21 cellular contexts compared by ENCODE assay signal in the genomic region with DNA sequence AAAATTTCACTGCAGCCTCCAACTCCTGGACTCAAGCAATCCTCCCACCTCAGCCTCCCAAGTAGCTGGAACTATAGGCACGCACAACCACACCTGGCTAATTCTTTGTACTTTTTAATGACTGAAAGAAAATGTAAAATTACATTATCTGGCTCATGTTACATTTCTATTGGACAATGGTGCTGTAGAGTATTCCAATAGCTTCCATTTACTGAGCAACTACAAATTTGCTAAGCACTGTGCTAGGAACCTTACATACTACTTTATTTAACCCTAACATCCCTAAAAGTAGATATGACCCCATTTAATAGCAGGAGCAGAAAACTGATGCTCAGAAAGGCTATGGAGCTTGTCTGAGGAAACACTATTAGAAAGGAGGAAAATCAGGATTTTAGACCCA. TPM values are rescaled to one million over a fixed set of nuclear protein-coding genes. Genes with fewer than 3 reads are reported as not detected.
DNase-seq lines count a peak whose midpoint lies in the region; ATAC-seq, FAIRE-seq and TF ChIP-seq lines count a peak whose summit lies in the region.
"Had no signal": no experiment of that assay in that cellular context is flagged by ENCODE, and none has a peak within 500 bp of the region (broad histone marks: within the 10 kb centered on the region; RNA-seq: fewer than 3 reads in every experiment).

No MANE protein-coding gene starts in this region.

- intact Hi-C loops in HepG2 (cut with micrococcal nuclease; ENCODE audit: unreplicated experiment): loop anchor here (10.0 kb wide), 2 partner anchors 95 to 205 kb away; partner anchors contain the start of genes LEFTY1, SRP9 and TMEM63A
- intact Hi-C loops in right lobe of liver (cut with DNase I): loop anchor here in 1 of 2 donors (10.0 kb wide), 1 partner anchor 505 kb away; no protein-coding TSS in a partner anchor
- intact Hi-C loops in body of pancreas (cut with DNase I): no loop called here
- intact Hi-C loops in psoas muscle (cut with DNase I): loop anchor here (5.0 to 10.0 kb wide), 5 partner anchors 67 to 662 kb away; partner anchors contain the start of gene SRP9 (in 1 of the 2)
- intact Hi-C loops in transverse colon (cut with DNase I; ENCODE audit: low total_unique reads): loop anchor here (10.0 kb wide), 1 partner anchor 655 kb away; no protein-coding TSS in a partner anchor

- ATAC-seq in HepG2 (no peak), right lobe of liver (no peak), body of pancreas (no peak), psoas muscle (no peak)
- ATAC-seq: HCT116 had no signal

- H3K79me2 ChIP-seq in HepG2 (ENCODE audit: insufficient read depth, low read length): no peaks in the 10 kb centered on the region

- no peaks in the 10 kb centered on the region for H4K20me1 ChIP-seq in HepG2 (ENCODE audit: insufficient read depth, low read length)

- no peaks in the 10 kb centered on the region for H3K9me3 ChIP-seq in HepG2 (ENCODE audit: low read length)
- no peaks in the 10 kb centered on the region for H3K9me3 ChIP-seq in right lobe of liver
- H3K9me3 ChIP-seq in body of pancreas: no peaks in the 10 kb centered on the region
- no peaks in the 10 kb centered on the region for H3K9me3 ChIP-seq in psoas muscle
- no peaks in the 10 kb centered on the region for H3K9me3 ChIP-seq in transverse colon
- H3K9me3 ChIP-seq: BE2C had no signal

- 100% methylated on average over 1 of the region's 1 CpG for WGBS in HepG2 (ENCODE audit: low lambda C conversion rate)
- 100% methylated on average over 1 of the region's 1 CpG for WGBS in right lobe of liver (ENCODE audit: insufficient coverage, low coverage, low lambda C conversion rate, missing lambda C conversion rate)
- WGBS in body of pancreas, 2 donors: 68 to 75% methylated on average over 1 of the region's 1 CpG
- 94 to 98% (median 96%) methylated on average over 1 of the region's 1 CpG for WGBS in psoas muscle, 3 donors
- 85% methylated on average over 1 of the region's 1 CpG; no CpG with 5 or more reads in 1 of the 2 donors for WGBS in transverse colon (ENCODE audit: low coverage in 1 of 2), 2 donors

- in situ Hi-C loops in HepG2 (cut with HindIII; ENCODE audit: extremely low pct_ligation_motif_present, low pct_unique_long_range_greater_than_20kb) (loop anchor here (5.0 kb wide), 1 partner anchor 502 kb away; no protein-coding TSS in a partner anchor), transverse colon (cut with MboI; ENCODE audit: low pct_ligation_motif_present in 1 of 4, low pct_unique_long_range_greater_than_20kb in 1 of 4, low sequenced_read_pairs in 3 of 4) (loop anchor here in 2 of 4 donors (10.0 kb wide), 1 partner anchor 505 kb away; no protein-coding TSS in a partner anchor)

- CTCF ChIA-PET in HepG2 (lab: Yijun Ruan, JAX; ENCODE audit: low intra/inter-chr PET ratio, low total read pairs): no interaction called here

- no peak overlapping the region for H3K4me3 ChIP-seq in HepG2 (replicated peaks in 1 of 3; ENCODE audit: insufficient read depth in 1 of 3, low read depth in 2 of 3, low read length in 3 of 3)
- no peak overlapping the region for H3K4me3 ChIP-seq in right lobe of liver
- H3K4me3 ChIP-seq in body of pancreas: no peak overlapping the region
- H3K4me3 ChIP-seq in psoas muscle: no peak overlapping the region
- no peak overlapping the region for H3K4me3 ChIP-seq in transverse colon

- TF ChIP-seq EP300 in HepG2 (IDR thresholded peaks at IDR 0.05; ENCODE audit: low read depth in 2 of 2, low read length in 2 of 2) (no peak), HepG2 (CRISPR knock-in tag; IDR thresholded peaks at IDR 0.05; ENCODE audit: borderline replicate concordance) (no peak), transverse colon (IDR thresholded peaks at IDR 0.05; ENCODE audit: low read depth) (no peak)

- TF ChIP-seq CTCF in HepG2 (CRISPR knock-in tag; IDR thresholded peaks at IDR 0.05) (no peak), right lobe of liver (IDR thresholded peaks at IDR 0.05) (no peak), body of pancreas (IDR thresholded peaks at IDR 0.05) (no peak), psoas muscle (IDR thresholded peaks at IDR 0.05) (no peak), transverse colon (IDR thresholded peaks at IDR 0.05) (no peak)

- no peak overlapping the region for H3K4me2 ChIP-seq in HepG2 (ENCODE audit: low read depth, low read length)

- no peak overlapping the region for H2AFZ ChIP-seq in HepG2 (ENCODE audit: low read length)

- no peak for DNase-seq in HepG2 (ENCODE audit: low spot score)
- DNase-seq in right lobe of liver: no peak
- no peak for DNase-seq in body of pancreas
- DNase-seq in psoas muscle: no peak
- DNase-seq in transverse colon: no peak
- DNase-seq in NCI-H748 (lab: John Stamatoyannopoulos, UW; ENCODE audit: unreplicated experiment): no peak
- no peak for DNase-seq in activated effector memory CD4-positive, alpha-beta T cell treated with anti-CD3 and anti-CD28 coated beads, Interleukin-2, amount 50 U/mL, for 16 hours
- DNase-seq in NCI-H1694 (lab: John Stamatoyannopoulos, UW): no peak
- DNase-seq: BE2C; Caco-2; CD4-positive, alpha-beta T cell; DMS79; GF-D8; GOT3; H7 had no signal

- BruUV-seq in HepG2 (replicated peaks; lab: Mats Ljungman, UMichigan): no TSS peak

- H3K4me1 ChIP-seq in HepG2 (ENCODE audit: insufficient read depth, low read length): no peaks in the 10 kb centered on the region
- H3K4me1 ChIP-seq in right lobe of liver: no peaks in the 10 kb centered on the region
- H3K4me1 ChIP-seq in body of pancreas: peaks cover 42% of the 10 kb centered on the region
- peaks cover 16% of the 10 kb centered on the region for H3K4me1 ChIP-seq in psoas muscle
- peaks cover 0 to 22% (median 15%) of the 10 kb centered on the region in 4 donors for H3K4me1 ChIP-seq in transverse colon
- H3K4me1 ChIP-seq: BE2C, Caco-2 had no signal

- POLR2A ChIA-PET in HepG2 (lab: Yijun Ruan, JAX): no interaction called here

- no peak for FAIRE-seq in HepG2 (lab: Jason Lieb, UNC)
- FAIRE-seq: D721Med had no signal

- peaks cover 10 to 28% of the 10 kb centered on the region in 2 experiments; a peak in 4 of 5 replicates for H3K36me3 ChIP-seq in HepG2 (replicated peaks in 1 of 2; ENCODE audit: control insufficient read depth in 1 of 2, insufficient read depth in 2 of 2, low read length in 2 of 2)
- peaks cover 0 to 35% (median 18%) of the 10 kb centered on the region in 4 donors for H3K36me3 ChIP-seq in right lobe of liver
- H3K36me3 ChIP-seq in body of pancreas (replicated peaks in 1 of 2; ENCODE audit: insufficient read depth in 1 of 2, low read depth in 2 of 2): peaks cover 0 to 5% of the 10 kb centered on the region in 2 donors
- H3K36me3 ChIP-seq in psoas muscle (ENCODE audit: insufficient read depth in 1 of 2, low read depth in 1 of 2): peaks cover 5 to 54% of the 10 kb centered on the region in 2 donors
- peaks cover 0 to 27% (median 12%) of the 10 kb centered on the region in 4 donors for H3K36me3 ChIP-seq in transverse colon

- no peak for TF ChIP-seq RAD21 in HepG2 (CRISPR knock-in tag; IDR thresholded peaks at IDR 0.05)

- H3K27me3 ChIP-seq in HepG2 (ENCODE audit: control insufficient read depth in 1 of 2, insufficient read depth in 2 of 2, low read length in 2 of 2) (no peaks in the 10 kb centered on the region), right lobe of liver (no peaks in the 10 kb centered on the region), body of pancreas (no peaks in the 10 kb centered on the region), psoas muscle (ENCODE audit: insufficient read depth in 3 of 3, low read length in 2 of 3) (no peaks in the 10 kb centered on the region), transverse colon (no peaks in the 10 kb centered on the region)
- H3K27me3 ChIP-seq: BE2C had no signal

- no peak overlapping the region for H3K9ac ChIP-seq in HepG2 (ENCODE audit: insufficient read depth, low read depth, low read length)

- H3K27ac ChIP-seq in HepG2 (ENCODE audit: extremely low read length, insufficient read depth, low read length) (no peak overlapping the region), right lobe of liver (no peak overlapping the region), body of pancreas (peak overlapping the region; percentile 72 to 84 (median 74)), psoas muscle (peak overlapping the region; percentile 70), transverse colon (peak overlapping the region in 3 of 4 donors; percentile 36 to 77 (median 71))
- H3K27ac ChIP-seq: C4-2B had no signal

- TF ChIP-seq POLR2A in HepG2 (IDR thresholded peaks at IDR 0.05; ENCODE audit: insufficient read depth in 1 of 2, low read depth in 2 of 2, low read length in 2 of 2) (no peak), right lobe of liver (IDR thresholded peaks at IDR 0.05) (no peak), body of pancreas (IDR thresholded peaks at IDR 0.05) (no peak), transverse colon (IDR thresholded peaks at IDR 0.05) (no peak)

RNA-seq across cellular contexts. Expression of gene SDE2, which starts 19.7 kb away (rescaled TPM):
- total RNA-seq in HepG2 (2016; rRNA removed; fragmentation: Illumina TruSeq; extraction: Trizol) (19.6 and 24.7 TPM in 2 replicates), right lobe of liver (10 to 100 TPM in 1 of 6 experiments, 1 to 10 TPM in 5; 7.1 to 10.9 (median 8.6) TPM), body of pancreas (10 to 100 TPM; 11.9 to 13.7 TPM), psoas muscle (10 to 100 TPM; 17.4 to 27.7 (median 22.1) TPM), transverse colon (10 to 100 TPM in 2 of 4 donors, 1 to 10 TPM in 2; 4.4 to 19.2 (median 13.2) TPM)
- total RNA-seq in HepG2 (2016; cell fraction: cytosol; rRNA removed; fragmentation: Illumina TruSeq; extraction: Trizol; ENCODE audit: low read depth): 2.0 and 2.4 TPM in 2 replicates
- total RNA-seq in HepG2 (2016; cell fraction: insoluble cytoplasmic fraction; rRNA removed; fragmentation: Illumina TruSeq; extraction: Trizol): 19.8 and 25.8 TPM in 2 replicates
- total RNA-seq in HepG2 (2016; cell fraction: membrane; rRNA removed; fragmentation: Illumina TruSeq; extraction: Trizol): 5.6 and 6.8 TPM in 2 replicates
- 11.3 and 13.2 TPM in 2 replicates for total RNA-seq in HepG2 (2016; cell fraction: nucleus; rRNA removed; fragmentation: Illumina TruSeq; extraction: Trizol)
- polyA plus RNA-seq in HepG2 (2011; rRNA removed) (9.3 and 10.8 TPM in 2 replicates), psoas muscle (10 to 100 TPM in 1 of 3 donors, 1 to 10 TPM in 2; 8.1 to 19.5 (median 9.7) TPM)
- 6.6 and 10.2 TPM in 2 replicates for polyA plus RNA-seq in HepG2 (2011; cell fraction: cytosol; rRNA removed)
- 4.4 and 5.5 TPM in 2 replicates for polyA plus RNA-seq in HepG2 (2011; cell fraction: nucleus; rRNA removed)
- 5.1 and 6.9 TPM in 2 replicates for polyA plus RNA-seq in HepG2 (2012)
- 0.27 and 0.31 TPM in 2 replicates for polyA plus RNA-seq in HepG2 (2016; cell fraction: cytosol; fragmentation: Illumina TruSeq; extraction: Trizol; ENCODE audit: low read depth)
- 19.9 and 21.1 TPM in 2 replicates for polyA plus RNA-seq in HepG2 (2016; cell fraction: insoluble cytoplasmic fraction; fragmentation: Illumina TruSeq; extraction: Trizol; ENCODE audit: low read depth)
- polyA plus RNA-seq in HepG2 (2016; cell fraction: membrane; fragmentation: Illumina TruSeq; extraction: Trizol; ENCODE audit: low read depth): 1.2 and 1.5 TPM in 2 replicates
- polyA plus RNA-seq in HepG2 (2016; cell fraction: nucleus; fragmentation: Illumina TruSeq; extraction: Trizol; ENCODE audit: insufficient read depth, low read depth): 13.3 and 14.1 TPM in 2 replicates
- polyA minus RNA-seq in HepG2 (2011; rRNA and poly(A)+ RNA removed; ENCODE audit: low replicate concordance): 6.0 and 7.8 TPM in 2 replicates
- 12.2 and 13.0 TPM in 2 replicates for polyA minus RNA-seq in HepG2 (2011; cell fraction: cytosol; rRNA and poly(A)+ RNA removed)
- polyA minus RNA-seq in HepG2 (2011; cell fraction: nucleus; rRNA and poly(A)+ RNA removed): 14.9 and 16.3 TPM in 2 replicates

RNA-seq across cellular contexts. Expression of gene LEFTY2, which starts 38.4 kb away (rescaled TPM):
- total RNA-seq in HepG2 (2016; rRNA removed; fragmentation: Illumina TruSeq; extraction: Trizol): 0.13 and 0.15 TPM in 2 replicates
- total RNA-seq in HepG2 (2016; cell fraction: cytosol; rRNA removed; fragmentation: Illumina TruSeq; extraction: Trizol; ENCODE audit: low read depth): not detected in 2 replicates
- 0.11 TPM in 1 of 2 replicates, not detected in the other for total RNA-seq in HepG2 (2016; cell fraction: insoluble cytoplasmic fraction; rRNA removed; fragmentation: Illumina TruSeq; extraction: Trizol)
- total RNA-seq in HepG2 (2016; cell fraction: membrane; rRNA removed; fragmentation: Illumina TruSeq; extraction: Trizol): not detected in 2 replicates
- total RNA-seq in HepG2 (2016; cell fraction: nucleus; rRNA removed; fragmentation: Illumina TruSeq; extraction: Trizol): 0.28 TPM in 1 of 2 replicates, not detected in the other
- polyA plus RNA-seq in HepG2 (2011; rRNA removed): 0.33 and 0.42 TPM in 2 replicates
- polyA plus RNA-seq in HepG2 (2011; cell fraction: cytosol; rRNA removed): 0.42 and 0.65 TPM in 2 replicates
- polyA plus RNA-seq in HepG2 (2011; cell fraction: nucleus; rRNA removed): 0.16 and 0.28 TPM in 2 replicates
- 0.29 and 0.47 TPM in 2 replicates for polyA plus RNA-seq in HepG2 (2012)
- not detected in 2 replicates for polyA plus RNA-seq in HepG2 (2016; cell fraction: cytosol; fragmentation: Illumina TruSeq; extraction: Trizol; ENCODE audit: low read depth)
- not detected in 2 replicates for polyA plus RNA-seq in HepG2 (2016; cell fraction: insoluble cytoplasmic fraction; fragmentation: Illumina TruSeq; extraction: Trizol; ENCODE audit: low read depth)
- 0.08 TPM in 1 of 2 replicates, not detected in the other for polyA plus RNA-seq in HepG2 (2016; cell fraction: membrane; fragmentation: Illumina TruSeq; extraction: Trizol; ENCODE audit: low read depth)
- polyA plus RNA-seq in HepG2 (2016; cell fraction: nucleus; fragmentation: Illumina TruSeq; extraction: Trizol; ENCODE audit: insufficient read depth, low read depth): not detected in 2 replicates
- 0.28 TPM in 1 of 2 replicates, not detected in the other for polyA minus RNA-seq in HepG2 (2011; rRNA and poly(A)+ RNA removed; ENCODE audit: low replicate concordance)
- polyA minus RNA-seq in HepG2 (2011; cell fraction: cytosol; rRNA and poly(A)+ RNA removed): not detected in 2 replicates
- polyA minus RNA-seq in HepG2 (2011; cell fraction: nucleus; rRNA and poly(A)+ RNA removed): not detected in 2 replicates
- under 1 TPM in 1 of 6 experiments, not detected in 5; 0.31 TPM for total RNA-seq in right lobe of liver
- 1 to 10 TPM in 1 of 2 donors, under 1 TPM in 1; 0.99 to 8.0 TPM for total RNA-seq in body of pancreas
- total RNA-seq in psoas muscle: 1 to 10 TPM in 1 of 4 donors, under 1 TPM in 2, not detected in 1; 0.13 to 1.2 (median 0.42) TPM
- polyA plus RNA-seq in psoas muscle: under 1 TPM in 2 of 3 donors, not detected in 1; 0.03 to 0.10 TPM
- 10 to 100 TPM in 2 of 4 donors, under 1 TPM in 1, not detected in 1; 0.55 to 28.7 (median 24.5) TPM for total RNA-seq in transverse colon
- total RNA-seq: A172; Caco-2; CD4-positive, alpha-beta T cell; Daoy; HT-29 had no signal

RNA-seq across cellular contexts. Expression of gene PYCR2, which starts 55.4 kb away (rescaled TPM):
- total RNA-seq in HepG2 (2016; rRNA removed; fragmentation: Illumina TruSeq; extraction: Trizol): 47.8 and 49.5 TPM in 2 replicates
- total RNA-seq in HepG2 (2016; cell fraction: cytosol; rRNA removed; fragmentation: Illumina TruSeq; extraction: Trizol; ENCODE audit: low read depth): 8.2 and 9.6 TPM in 2 replicates
- 45.9 and 51.2 TPM in 2 replicates for total RNA-seq in HepG2 (2016; cell fraction: insoluble cytoplasmic fraction; rRNA removed; fragmentation: Illumina TruSeq; extraction: Trizol)
- 16.1 and 17.9 TPM in 2 replicates for total RNA-seq in HepG2 (2016; cell fraction: membrane; rRNA removed; fragmentation: Illumina TruSeq; extraction: Trizol)
- 31.1 and 42.8 TPM in 2 replicates for total RNA-seq in HepG2 (2016; cell fraction: nucleus; rRNA removed; fragmentation: Illumina TruSeq; extraction: Trizol)
- polyA plus RNA-seq in HepG2 (2011; rRNA removed): 47.2 and 54.2 TPM in 2 replicates
- 25.8 and 40.7 TPM in 2 replicates for polyA plus RNA-seq in HepG2 (2011; cell fraction: cytosol; rRNA removed)
- 98.0 and 106 TPM in 2 replicates for polyA plus RNA-seq in HepG2 (2011; cell fraction: nucleus; rRNA removed)
- polyA plus RNA-seq in HepG2 (2012): 29.7 and 35.8 TPM in 2 replicates
- polyA plus RNA-seq in HepG2 (2016; cell fraction: cytosol; fragmentation: Illumina TruSeq; extraction: Trizol; ENCODE audit: low read depth): 3.9 and 4.7 TPM in 2 replicates
- 51.7 and 55.3 TPM in 2 replicates for polyA plus RNA-seq in HepG2 (2016; cell fraction: insoluble cytoplasmic fraction; fragmentation: Illumina TruSeq; extraction: Trizol; ENCODE audit: low read depth)
- polyA plus RNA-seq in HepG2 (2016; cell fraction: membrane; fragmentation: Illumina TruSeq; extraction: Trizol; ENCODE audit: low read depth): 8.9 and 9.2 TPM in 2 replicates
- 87.0 and 102 TPM in 2 replicates for polyA plus RNA-seq in HepG2 (2016; cell fraction: nucleus; fragmentation: Illumina TruSeq; extraction: Trizol; ENCODE audit: insufficient read depth, low read depth)
- 56.1 and 62.6 TPM in 2 replicates for polyA minus RNA-seq in HepG2 (2011; rRNA and poly(A)+ RNA removed; ENCODE audit: low replicate concordance)
- 13.5 and 15.9 TPM in 2 replicates for polyA minus RNA-seq in HepG2 (2011; cell fraction: cytosol; rRNA and poly(A)+ RNA removed)
- polyA minus RNA-seq in HepG2 (2011; cell fraction: nucleus; rRNA and poly(A)+ RNA removed): 14.4 and 15.9 TPM in 2 replicates
- total RNA-seq in right lobe of liver: 10 to 100 TPM; 20.0 to 42.6 (median 24.9) TPM
- 10 to 100 TPM; 34.2 to 52.4 TPM for total RNA-seq in body of pancreas
- total RNA-seq in psoas muscle: 10 to 100 TPM; 46.0 to 59.4 (median 53.7) TPM
- 10 to 100 TPM; 34.9 to 70.2 (median 41.4) TPM for polyA plus RNA-seq in psoas muscle
- 10 to 100 TPM; 26.5 to 40.6 (median 32.2) TPM for total RNA-seq in transverse colon

Comparison
In these comparisons a context has a peak if more than half of its experiments do, and no peak if none do; other contexts are left out.
1. H3K27ac ChIP-seq: peak in body of pancreas (4 of 4), psoas muscle (single experiment) and transverse colon (3 of 4); none in HepG2 (single experiment) and right lobe of liver (0 of 3).